ENCODE assay signal across 10 cellular contexts in genomic region chr16:47523342-47524006, GRCh38.
DNase-seq lines count a peak whose midpoint lies in the region; ATAC-seq and TF ChIP-seq lines count a peak whose summit lies in the region.
"Had no signal": no experiment of that assay in that cellular context is flagged by ENCODE, and none has a peak within 500 bp of the region (broad histone marks: within the 10 kb centered on the region; RNA-seq: fewer than 3 reads in every experiment).

No MANE protein-coding gene starts in this region.

- DNase-seq in SIG-M5 treated with dmso at 0.1 percent for 504 hours (lab: John Stamatoyannopoulos, UW; ENCODE audit: unreplicated experiment) (peak; percentile 41), SIG-M5 (lab: John Stamatoyannopoulos, UW) (no peak), OCI-LY7 (ENCODE audit: low spot score) (peak; percentile 77), gastrocnemius medialis (no peak), NK-92 (lab: John Stamatoyannopoulos, UW; ENCODE audit: unreplicated experiment) (no peak), HCEC 1CT (no peak), Right ventricle myocardium inferior (ENCODE audit: missing footprints) (no peak)
- DNase-seq: activated naive CD8-positive, alpha-beta T cell treated with anti-CD3 and anti-CD28 coated beads, Interleukin-2, amount 10 ng/mL, durations not matched to agents 7 days and 5 days had no signal

- POLR2A ChIA-PET in OCI-LY7 (lab: Charles Lee), result interaction anchor here (0.6 to 1.2 kb wide), 10 partner anchors 12 to 213 kb away, joined by 3 to 6 read pairs (median 4); no protein-coding TSS in a partner anchor

- CTCF ChIA-PET in OCI-LY7 (lab: Charles Lee; ENCODE audit: unreplicated experiment), result interaction anchor here (0.5 kb wide), 1 partner anchor 642 kb away, joined by 3 read pairs; no protein-coding TSS in a partner anchor

- TF ChIP-seq CTCF in OCI-LY7 (conservative IDR thresholded peaks at IDR 0.05; ENCODE audit: low read length), result no peak
- no peak for TF ChIP-seq CTCF in gastrocnemius medialis (IDR thresholded peaks at IDR 0.05 in 4 of 5, conservative IDR thresholded peaks at IDR 0.05 in 1 of 5)

- in situ Hi-C loops in gastrocnemius medialis (cut with MboI; ENCODE audit: low sequenced_read_pairs in 4 of 4), result no loop called here

- H3K4me1 ChIP-seq in OCI-LY7 (ENCODE audit: insufficient read depth, low read length, poor library complexity, severe bottlenecking) (peaks cover 14% of the 10 kb centered on the region), gastrocnemius medialis (peaks cover 27 to 39% of the 10 kb centered on the region in 2 donors)

- no TSS peak for BruUV-seq in OCI-LY7 (replicated peaks; lab: Mats Ljungman, UMichigan)

- no peak overlapping the region for H2AFZ ChIP-seq in OCI-LY7 (ENCODE audit: low read length)

- intact Hi-C loops in OCI-LY7 (cut with micrococcal nuclease; ENCODE audit: unreplicated experiment) (loop anchor here (5.0 kb wide), 1 partner anchor 61 kb away; the partner anchor contains the start of genes ITFG1 and PHKB), gastrocnemius medialis (cut with DNase I; ENCODE audit: low total_unique reads) (no loop called here), Right ventricle myocardium inferior (cut with DNase I) (no loop called here)

- no peaks in the 10 kb centered on the region for H3K9me2 ChIP-seq in OCI-LY7 (ENCODE audit: insufficient read depth, low read length)

- peak overlapping the region; percentile 57 for H3K4me2 ChIP-seq in OCI-LY7 (ENCODE audit: low read length)

- H3K9me3 ChIP-seq in OCI-LY7 (ENCODE audit: low read length), result no peaks in the 10 kb centered on the region
- H3K9me3 ChIP-seq in gastrocnemius medialis, result no peaks in the 10 kb centered on the region

- TF ChIP-seq POLR2A in gastrocnemius medialis (IDR thresholded peaks at IDR 0.05), result no peak

- peak; percentile 100 for ATAC-seq in HG02938 (IDR thresholded peaks at IDR 0.05; ENCODE audit: unreplicated experiment)
- no peak for ATAC-seq in gastrocnemius medialis
- ATAC-seq in Right ventricle myocardium inferior, result no peak

- peaks cover 4% of the 10 kb centered on the region; the same call in 1 of the 2 replicates for H3K79me2 ChIP-seq in OCI-LY7 (ENCODE audit: insufficient read depth, low read depth, low read length)

- H3K27ac ChIP-seq in OCI-LY7 (ENCODE audit: low read depth, low read length, poor library complexity, severe bottlenecking) (no peak overlapping the region), gastrocnemius medialis (peak overlapping the region; percentile 4 to 50 (median 32))
- H3K27ac ChIP-seq: 22Rv1 had no signal

- H3K27me3 ChIP-seq in gastrocnemius medialis, result no peaks in the 10 kb centered on the region

- H3K36me3 ChIP-seq in OCI-LY7 (ENCODE audit: insufficient read depth, low read length), result peaks cover 19% of the 10 kb centered on the region
- H3K36me3 ChIP-seq in gastrocnemius medialis, result no peaks in the 10 kb centered on the region

- H3K4me3 ChIP-seq in OCI-LY7 (ENCODE audit: low read depth, low read length, poor library complexity, severe bottlenecking), result no peak overlapping the region
- no peak overlapping the region for H3K4me3 ChIP-seq in gastrocnemius medialis

- H4K20me1 ChIP-seq in OCI-LY7 (ENCODE audit: insufficient read depth, low read length), result peaks cover 8% of the 10 kb centered on the region; the same call in 1 of the 2 replicates

Comparison
In these comparisons a context has a peak if more than half of its experiments do, and no peak if none do; other contexts are left out.
1. DNase-seq: peak in SIG-M5 treated with dmso at 0.1 percent for 504 hours (single experiment) and OCI-LY7 (single experiment); none in SIG-M5 (single experiment), gastrocnemius medialis (0 of 2), NK-92 (single experiment), HCEC 1CT (single experiment) and Right ventricle myocardium inferior (single experiment).